1 cellular context compared by ENCODE assay signal in the genomic region with DNA sequence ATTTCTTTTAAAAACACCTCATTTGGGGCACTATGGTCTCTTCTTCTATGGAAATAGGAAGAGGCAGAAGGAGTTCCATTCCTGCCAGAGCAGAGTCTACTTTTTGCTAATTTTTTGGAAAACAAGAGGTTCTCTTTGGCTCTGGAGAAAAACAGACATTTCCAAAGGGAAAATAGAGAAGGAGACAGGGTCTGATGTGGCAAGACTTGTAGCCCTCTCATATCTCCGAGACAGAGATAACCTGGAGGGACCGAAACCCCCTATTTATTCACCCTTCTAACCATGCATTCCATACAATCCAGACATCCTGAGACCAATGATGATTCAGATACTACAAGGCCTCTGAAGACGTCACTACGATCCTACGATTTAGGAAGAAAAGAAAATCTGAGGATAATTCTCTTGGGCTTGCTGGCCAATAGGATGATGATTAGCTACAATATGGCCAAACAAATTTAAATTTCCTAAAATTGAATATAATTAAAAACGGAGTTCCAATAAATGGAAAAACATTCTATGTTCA.
TF ChIP-seq lines count a peak whose summit lies in the region.

No MANE protein-coding gene starts in this region.

TF ChIP-seq in IMR-90, 13 proteins besides CTCF, POLR2A, EP300 and RAD21:
- TF ChIP-seq FOS (IDR thresholded peaks at IDR 0.05; ENCODE audit: low read depth, low read length) (peak; percentile 51; the same call in 1 of the 2 replicates), CHD1 (IDR thresholded peaks at IDR 0.05; ENCODE audit: low read depth, low read length) (no peak), CEBPB (IDR thresholded peaks at IDR 0.05; ENCODE audit: low read depth, low read length) (peak; percentile 81)
- TF ChIP-seq, protein P1, sequence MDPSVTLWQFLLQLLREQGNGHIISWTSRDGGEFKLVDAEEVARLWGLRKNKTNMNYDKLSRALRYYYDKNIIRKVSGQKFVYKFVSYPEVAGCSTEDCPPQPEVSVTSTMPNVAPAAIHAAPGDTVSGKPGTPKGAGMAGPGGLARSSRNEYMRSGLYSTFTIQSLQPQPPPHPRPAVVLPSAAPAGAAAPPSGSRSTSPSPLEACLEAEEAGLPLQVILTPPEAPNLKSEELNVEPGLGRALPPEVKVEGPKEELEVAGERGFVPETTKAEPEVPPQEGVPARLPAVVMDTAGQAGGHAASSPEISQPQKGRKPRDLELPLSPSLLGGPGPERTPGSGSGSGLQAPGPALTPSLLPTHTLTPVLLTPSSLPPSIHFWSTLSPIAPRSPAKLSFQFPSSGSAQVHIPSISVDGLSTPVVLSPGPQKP (IDR thresholded peaks at IDR 0.05; ENCODE audit: borderline replicate concordance, low read depth, low read length): no peak
